ENCODE assay signal across 1 cellular context in genomic region chr19:55377356-55378131, GRCh38.
TF ChIP-seq lines count a peak whose summit lies in the region.

No MANE protein-coding gene starts in this region.

TF ChIP-seq in HepG2, 621 proteins besides CTCF, POLR2A, EP300 and RAD21 (continued from another document and continues in another):
- no peak for TF ChIP-seq ZBED4 (CRISPR knock-in tag; IDR thresholded peaks at IDR 0.05; ENCODE audit: borderline replicate concordance)
- TF ChIP-seq ZNF841 (CRISPR knock-in tag; IDR thresholded peaks at IDR 0.05; ENCODE audit: borderline replicate concordance) = no peak
- no peak for TF ChIP-seq HNF1A (IDR thresholded peaks at IDR 0.05; ENCODE audit: low read depth)
- TF ChIP-seq HNF1A (CRISPR knock-in tag; IDR thresholded peaks at IDR 0.05; ENCODE audit: borderline replicate concordance) = no peak
- no peak for TF ChIP-seq ZNF577 (CRISPR knock-in tag; IDR thresholded peaks at IDR 0.05; ENCODE audit: borderline replicate concordance, low read depth)
- TF ChIP-seq HDAC1 (CRISPR knock-in tag; IDR thresholded peaks at IDR 0.05) = peak; percentile 28; the same call in 1 of the 2 replicates
- TF ChIP-seq NFYC (CRISPR knock-in tag; IDR thresholded peaks at IDR 0.05) = no peak
- no peak for TF ChIP-seq NCOR1 (IDR thresholded peaks at IDR 0.05; ENCODE audit: borderline replicate concordance, low read length)
- TF ChIP-seq HOXA3 (CRISPR knock-in tag; IDR thresholded peaks at IDR 0.05) = peak; percentile 30; the same call in 1 of the 2 replicates
- TF ChIP-seq MXD3 (CRISPR knock-in tag; IDR thresholded peaks at IDR 0.05) = peak; percentile 22; the same call in 1 of the 2 replicates
- TF ChIP-seq ZNF710 (CRISPR knock-in tag; IDR thresholded peaks at IDR 0.05; ENCODE audit: borderline replicate concordance) = no peak
- 0 out of 2 replicates have a peak, but pooled peaks have one; percentile 38 for TF ChIP-seq ZNF644 (CRISPR knock-in tag; IDR thresholded peaks at IDR 0.05; ENCODE audit: low read depth)
- no peak for TF ChIP-seq TEAD2 (CRISPR knock-in tag; IDR thresholded peaks at IDR 0.05)
- TF ChIP-seq ZNF496 (CRISPR knock-in tag; IDR thresholded peaks at IDR 0.05; ENCODE audit: insufficient replicate concordance) = no peak
- TF ChIP-seq ZNF543 (CRISPR knock-in tag; IDR thresholded peaks at IDR 0.05) = no peak
- TF ChIP-seq KDM2A (CRISPR knock-in tag; IDR thresholded peaks at IDR 0.05; ENCODE audit: borderline replicate concordance, low read depth) = peak; percentile 56; the same call in 1 of the 2 replicates
- peak; percentile 18; the same call in 1 of the 2 replicates for TF ChIP-seq PRDM15 (CRISPR knock-in tag; IDR thresholded peaks at IDR 0.05)
- no peak for TF ChIP-seq ZNF773 (CRISPR knock-in tag; IDR thresholded peaks at IDR 0.05; ENCODE audit: borderline replicate concordance)
- 0 out of 2 replicates have a peak, but pooled peaks have one; percentile 13 for TF ChIP-seq ADNP (CRISPR knock-in tag; IDR thresholded peaks at IDR 0.05)
- no peak for TF ChIP-seq SIN3B (IDR thresholded peaks at IDR 0.05; ENCODE audit: low read length)
- peak; percentile 58; the same call in 1 of the 2 replicates for TF ChIP-seq THAP7 (CRISPR knock-in tag; IDR thresholded peaks at IDR 0.05)
- TF ChIP-seq ZNF580 (CRISPR knock-in tag; IDR thresholded peaks at IDR 0.05; ENCODE audit: borderline replicate concordance, low read depth) = no peak
- 0 out of 2 replicates have a peak, but pooled peaks have one; percentile 38 for TF ChIP-seq ZNF766 (CRISPR knock-in tag; IDR thresholded peaks at IDR 0.05; ENCODE audit: borderline replicate concordance)
- TF ChIP-seq SALL1 (CRISPR knock-in tag; IDR thresholded peaks at IDR 0.05) = peak; percentile 58; the same call in 1 of the 2 replicates
- no peak for TF ChIP-seq ZNF713 (CRISPR knock-in tag; IDR thresholded peaks at IDR 0.05)
- no peak for TF ChIP-seq ZNF737 (CRISPR knock-in tag; IDR thresholded peaks at IDR 0.05; ENCODE audit: borderline replicate concordance)
- no peak for TF ChIP-seq RCOR2 (CRISPR knock-in tag; IDR thresholded peaks at IDR 0.05)
- peak; percentile 30; the same call in 1 of the 2 replicates for TF ChIP-seq ARID5B (CRISPR knock-in tag; IDR thresholded peaks at IDR 0.05)
- no peak for TF ChIP-seq NCOA2 (CRISPR knock-in tag; IDR thresholded peaks at IDR 0.05)
- TF ChIP-seq ZNF687 (CRISPR knock-in tag; IDR thresholded peaks at IDR 0.05) = peak; percentile 80
- no peak for TF ChIP-seq TAF15 (IDR thresholded peaks at IDR 0.05; ENCODE audit: low read depth, low read length, poor library complexity, severe bottlenecking)
